Comparison of ENCODE assay signal across 11 cellular contexts in the genomic region with DNA sequence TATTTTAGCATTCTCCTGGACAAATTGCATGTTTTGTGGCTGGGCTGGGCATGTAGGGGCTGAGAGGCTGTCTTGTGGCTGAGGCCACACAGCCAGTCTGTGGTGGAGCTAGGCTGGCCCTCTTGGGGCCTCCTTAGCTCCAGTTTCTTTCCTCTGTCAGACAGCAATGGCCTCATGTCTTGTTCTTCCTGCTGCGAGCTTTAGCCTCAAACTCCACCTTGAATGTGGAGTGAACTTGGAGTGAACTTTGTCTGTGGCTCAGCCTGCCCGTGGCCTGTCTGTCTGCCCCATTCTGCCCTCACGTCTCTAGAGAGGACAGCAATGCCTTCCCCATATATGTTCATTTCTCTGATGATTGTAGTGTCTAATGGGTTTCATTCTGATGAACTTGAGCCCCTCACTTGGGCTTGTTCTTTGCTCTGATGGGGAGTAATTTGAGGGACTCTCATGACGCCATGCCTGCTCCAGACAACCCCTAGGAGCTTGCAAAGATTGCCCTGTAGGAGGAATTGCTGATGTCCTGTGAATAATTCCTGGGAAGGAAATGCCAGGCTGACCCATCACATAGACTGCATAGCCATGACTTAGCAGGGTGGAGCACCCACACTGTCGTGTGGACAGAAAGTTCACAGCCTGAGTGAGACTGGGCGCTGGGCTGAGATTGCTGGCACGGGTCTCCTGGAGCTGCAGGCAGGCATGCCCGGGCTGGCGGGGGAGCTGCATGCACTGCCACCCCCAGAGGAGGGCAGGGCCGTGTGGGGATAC. TPM values are rescaled to one million over a fixed set of nuclear protein-coding genes. Genes with fewer than 3 reads are reported as not detected.
A peak's percentile ranks its signal among the peaks of the same experiment; 100 is the strongest.
DNase-seq lines count a peak whose midpoint lies in the region; TF ChIP-seq lines count a peak whose summit lies in the region.
"Had no signal": no experiment of that assay in that cellular context is flagged by ENCODE, and none has a peak within 500 bp of the region (broad histone marks: within the 10 kb centered on the region; RNA-seq: fewer than 3 reads in every experiment).

No MANE protein-coding gene starts in this region.

- peaks cover 9% of the 10 kb centered on the region for H4K20me1 ChIP-seq in smooth muscle cell (ENCODE audit: low read depth)

- H3K4me2 ChIP-seq in smooth muscle cell: peak overlapping the region; percentile 53

- peaks cover 7% of the 10 kb centered on the region for H3K4me1 ChIP-seq in smooth muscle cell (ENCODE audit: low read depth)
- no peaks in the 10 kb centered on the region for H3K4me1 ChIP-seq in HAP-1

- H3K36me3 ChIP-seq in smooth muscle cell (ENCODE audit: low read depth) (no peaks in the 10 kb centered on the region), HAP-1 (replicated peaks) (no peaks in the 10 kb centered on the region)

- peak; percentile 59 for DNase-seq in GM04504 (ENCODE audit: low read depth)
- DNase-seq in RPMI7951 (ENCODE audit: low read depth): peak; percentile 85
- DNase-seq in fibroblast of peridontal ligament (ENCODE audit: extremely low read depth): peak; percentile 51
- DNase-seq in smooth muscle cell (lab: John Stamatoyannopoulos, UW; ENCODE audit: unreplicated experiment): no peak
- DNase-seq in AML-193 (lab: John Stamatoyannopoulos, UW): no peak
- no peak for DNase-seq in D341Med (ENCODE audit: low spot score)
- DNase-seq in HAP-1 (ENCODE audit: low spot score in 2 of 2): no peak
- DNase-seq in hepatic stellate cell (ENCODE audit: low spot score): no peak
- DNase-seq: activated T-cell treated with anti-CD3 and anti-CD28 coated beads for 4 hours, NCI-H510A treated with DMSO at 0.1 percent for 48 hours, psoas muscle had no signal

- no peaks in the 10 kb centered on the region for H3F3A ChIP-seq in smooth muscle cell (ENCODE audit: low read depth)

- H3K9me3 ChIP-seq in smooth muscle cell (replicated peaks; ENCODE audit: low read depth) (no peaks in the 10 kb centered on the region), HAP-1 (no peaks in the 10 kb centered on the region)
- H3K9me3 ChIP-seq: psoas muscle had no signal

- no peak overlapping the region for H3K4me3 ChIP-seq in smooth muscle cell
- no peak overlapping the region for H3K4me3 ChIP-seq in HAP-1
- H3K4me3 ChIP-seq: psoas muscle had no signal

- no peak overlapping the region for H3K9ac ChIP-seq in smooth muscle cell (ENCODE audit: low read depth)

- peaks cover 88% of the 10 kb centered on the region for H3K79me2 ChIP-seq in smooth muscle cell (ENCODE audit: low read depth)

- no peak for TF ChIP-seq CTCF in smooth muscle cell (IDR thresholded peaks at IDR 0.05; ENCODE audit: borderline replicate concordance, insufficient read depth, poor library complexity, severe bottlenecking)

- WGBS in smooth muscle cell (ENCODE audit: low lambda C conversion rate): 57% methylated on average over 10 of the region's 10 CpGs

- no peak overlapping the region for H2AFZ ChIP-seq in smooth muscle cell (ENCODE audit: low read depth)

- H3K27me3 ChIP-seq in smooth muscle cell (ENCODE audit: low read depth) (no peaks in the 10 kb centered on the region), HAP-1 (ENCODE audit: low read depth) (no peaks in the 10 kb centered on the region)

- H3K27ac ChIP-seq in smooth muscle cell (ENCODE audit: low read depth): peak overlapping the region; percentile 38
- H3K27ac ChIP-seq: psoas muscle had no signal

- in situ Hi-C loops in HAP-1 (cut with MboI; ENCODE audit: low sequenced_read_pairs): no loop called here

RNA-seq across cellular contexts. Expression of gene ASAP2, which starts 42.6 kb away (rescaled TPM):
- 40.1 and 46.7 TPM in 2 replicates for total RNA-seq in RPMI7951 (2014; rRNA removed; shearing (Covaris generic))
- 23.1 and 24.1 TPM in 2 replicates for total RNA-seq in smooth muscle cell
- 8.8 and 14.4 TPM in 2 replicates for polyA plus RNA-seq in smooth muscle cell

Comparison
In these comparisons a context has a peak if more than half of its experiments do, and no peak if none do; other contexts are left out.
1. DNase-seq: peak in GM04504 (single experiment), RPMI7951 (single experiment) and fibroblast of peridontal ligament (single experiment); none in smooth muscle cell (single experiment), AML-193 (0 of 2), D341Med (single experiment), HAP-1 (0 of 2) and hepatic stellate cell (single experiment).